In genomic region chr3:32322311-32322710, GRCh38 we compare ENCODE assay signal across 24 cellular contexts.
"Had no signal": no experiment of that assay in that cellular context is flagged by ENCODE, and none has a peak within 500 bp of the region (broad histone marks: within the 10 kb centered on the region; RNA-seq: fewer than 3 reads in every experiment).

No MANE protein-coding gene starts in this region.

- H3K4me3 Mint-ChIP-seq: effector memory CD8-positive, alpha-beta T cell; natural killer cell treated with Interleukin-12 subunit alpha and Interleukin-12 subunit beta and Interleukin-15 and Interleukin-18, amount 100 ng/mL, for 72 hours; stimulated activated naive B cell treated with anti-CD40 and anti-IgM and Interleukin-4, amounts not matched to agents 10 μg/mL and 1 μg/mL and 100 μg/mL, for 72 hours had no signal

- H3K4me3 ChIP-seq: esophagus squamous epithelium, heart right ventricle, lower lobe of right lung, right lobe of liver, stomach, tibial artery, upper lobe of left lung had no signal

- H3K27me3 Mint-ChIP-seq: effector memory CD8-positive, alpha-beta T cell had no signal

- H3K27ac Mint-ChIP-seq: effector memory CD8-positive, alpha-beta T cell; natural killer cell treated with Interleukin-12 subunit alpha and Interleukin-12 subunit beta and Interleukin-15 and Interleukin-18, amount 100 ng/mL, for 72 hours; stimulated activated naive B cell treated with anti-CD40 and anti-IgM and Interleukin-4, amounts not matched to agents 10 μg/mL and 1 μg/mL and 100 μg/mL, for 72 hours had no signal

- ATAC-seq: effector memory CD8-positive, alpha-beta T cell; left colon; left ventricle myocardium superior; lower lobe of right lung; natural killer cell treated with Interleukin-12 subunit alpha and Interleukin-12 subunit beta and Interleukin-15 and Interleukin-18, amount 100 ng/mL, for 72 hours; right lobe of liver; stimulated activated naive B cell treated with anti-CD40 and anti-IgM and Interleukin-4, amounts not matched to agents 10 μg/mL and 1 μg/mL and 100 μg/mL, for 72 hours had no signal

- H3K9me3 ChIP-seq: esophagus squamous epithelium, heart right ventricle, lower lobe of right lung, right lobe of liver, stomach, tibial artery, upper lobe of left lung had no signal

- H3K36me3 Mint-ChIP-seq: natural killer cell treated with Interleukin-12 subunit alpha and Interleukin-12 subunit beta and Interleukin-15 and Interleukin-18, amount 100 ng/mL, for 72 hours; stimulated activated naive B cell treated with anti-CD40 and anti-IgM and Interleukin-4, amounts not matched to agents 10 μg/mL and 1 μg/mL and 100 μg/mL, for 72 hours had no signal

- H3K9me3 Mint-ChIP-seq: effector memory CD8-positive, alpha-beta T cell; natural killer cell treated with Interleukin-12 subunit alpha and Interleukin-12 subunit beta and Interleukin-15 and Interleukin-18, amount 100 ng/mL, for 72 hours; neural crest cell; stimulated activated naive B cell treated with anti-CD40 and anti-IgM and Interleukin-4, amounts not matched to agents 10 μg/mL and 1 μg/mL and 100 μg/mL, for 72 hours had no signal

- H3K36me3 ChIP-seq: esophagus squamous epithelium, heart right ventricle, lower lobe of right lung, right lobe of liver, stomach, tibial artery, upper lobe of left lung had no signal

- H3K27me3 ChIP-seq: esophagus squamous epithelium, heart right ventricle, right lobe of liver, stomach, upper lobe of left lung had no signal

- H3K27ac ChIP-seq: epithelial cell of prostate, esophagus squamous epithelium, heart right ventricle, lower lobe of right lung, right lobe of liver, stomach, tibial artery, upper lobe of left lung had no signal

- H3K4me1 ChIP-seq: esophagus squamous epithelium, lower lobe of right lung had no signal

- DNase-seq: caudate nucleus; cerebellar nuclear complex; cortex of kidney; effector memory CD8-positive, alpha-beta T cell; esophagus squamous epithelium; foreskin melanocyte; glutamatergic neuron; heart right ventricle; hippocampal formation; left colon; left ventricle myocardium superior; lower lobe of right lung; posterior cingulate gyrus; right lobe of liver; small intestine; stimulated activated CD4-positive, alpha-beta T cell treated with anti-CD3 and anti-CD28 coated beads, Interleukin-15, amount 100 ng/mL, for 24 hours; stimulated activated CD4-positive, alpha-beta T cell treated with anti-CD3 and anti-CD28 coated beads, Interleukin-2, amount 100 ng/mL, for 48 hours; stimulated activated naive B cell treated with anti-CD40 and anti-IgM and Interleukin-4, amounts not matched to agents 10 μg/mL and 1 μg/mL and 100 μg/mL, for 72 hours; stomach; tibial artery; upper lobe of left lung had no signal
